Comparison of ENCODE assay signal across 1 cellular context in genomic region chr20:32807706-32808105, GRCh38.
TF ChIP-seq lines count a peak whose summit lies in the region.

No MANE protein-coding gene starts in this region.

TF ChIP-seq in GM23338, 12 proteins besides CTCF, POLR2A, EP300 and RAD21 (continued from another document):
- no peak for TF ChIP-seq ETS1 (IDR thresholded peaks at IDR 0.05)
- TF ChIP-seq, protein P1, sequence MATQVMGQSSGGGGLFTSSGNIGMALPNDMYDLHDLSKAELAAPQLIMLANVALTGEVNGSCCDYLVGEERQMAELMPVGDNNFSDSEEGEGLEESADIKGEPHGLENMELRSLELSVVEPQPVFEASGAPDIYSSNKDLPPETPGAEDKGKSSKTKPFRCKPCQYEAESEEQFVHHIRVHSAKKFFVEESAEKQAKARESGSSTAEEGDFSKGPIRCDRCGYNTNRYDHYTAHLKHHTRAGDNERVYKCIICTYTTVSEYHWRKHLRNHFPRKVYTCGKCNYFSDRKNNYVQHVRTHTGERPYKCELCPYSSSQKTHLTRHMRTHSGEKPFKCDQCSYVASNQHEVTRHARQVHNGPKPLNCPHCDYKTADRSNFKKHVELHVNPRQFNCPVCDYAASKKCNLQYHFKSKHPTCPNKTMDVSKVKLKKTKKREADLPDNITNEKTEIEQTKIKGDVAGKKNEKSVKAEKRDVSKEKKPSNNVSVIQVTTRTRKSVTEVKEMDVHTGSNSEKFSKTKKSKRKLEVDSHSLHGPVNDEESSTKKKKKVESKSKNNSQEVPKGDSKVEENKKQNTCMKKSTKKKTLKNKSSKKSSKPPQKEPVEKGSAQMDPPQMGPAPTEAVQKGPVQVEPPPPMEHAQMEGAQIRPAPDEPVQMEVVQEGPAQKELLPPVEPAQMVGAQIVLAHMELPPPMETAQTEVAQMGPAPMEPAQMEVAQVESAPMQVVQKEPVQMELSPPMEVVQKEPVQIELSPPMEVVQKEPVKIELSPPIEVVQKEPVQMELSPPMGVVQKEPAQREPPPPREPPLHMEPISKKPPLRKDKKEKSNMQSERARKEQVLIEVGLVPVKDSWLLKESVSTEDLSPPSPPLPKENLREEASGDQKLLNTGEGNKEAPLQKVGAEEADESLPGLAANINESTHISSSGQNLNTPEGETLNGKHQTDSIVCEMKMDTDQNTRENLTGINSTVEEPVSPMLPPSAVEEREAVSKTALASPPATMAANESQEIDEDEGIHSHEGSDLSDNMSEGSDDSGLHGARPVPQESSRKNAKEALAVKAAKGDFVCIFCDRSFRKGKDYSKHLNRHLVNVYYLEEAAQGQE (IDR thresholded peaks at IDR 0.05; ENCODE audit: unreplicated experiment): no peak
